Comparison of ENCODE assay signal across 27 cellular contexts in the genomic region with DNA sequence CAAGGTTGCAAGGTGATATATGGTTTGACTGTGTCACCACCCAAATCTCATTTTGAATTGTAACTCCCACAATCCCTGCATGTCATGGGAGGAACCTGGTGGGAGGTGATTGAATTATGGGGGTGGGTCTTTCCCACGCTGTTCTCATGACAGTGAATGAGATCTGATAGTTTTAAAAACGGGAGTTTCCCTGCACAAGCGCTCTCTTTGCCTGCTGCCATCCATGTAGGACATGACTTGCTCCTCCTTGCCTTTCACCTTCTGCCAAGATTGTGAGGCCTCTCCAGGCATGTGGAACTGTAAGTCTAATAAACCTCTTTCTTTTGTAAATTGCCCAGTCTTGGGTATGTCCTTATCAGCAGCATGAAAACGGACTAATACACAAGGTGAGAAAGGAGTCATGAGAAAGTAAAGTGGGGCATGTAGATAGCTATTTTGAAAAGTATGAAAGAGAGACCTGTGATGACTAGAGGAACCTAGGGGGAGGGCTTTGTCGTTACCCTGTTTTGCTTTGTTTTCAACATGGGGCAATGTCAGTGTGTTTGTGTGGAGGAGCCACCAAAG.
"Had no signal": no experiment of that assay in that cellular context is flagged by ENCODE, and none has a peak within 500 bp of the region (broad histone marks: within the 10 kb centered on the region; RNA-seq: fewer than 3 reads in every experiment).

No MANE protein-coding gene starts in this region.

- H3K4me3 ChIP-seq: gastrocnemius medialis, left lung, pancreas, smooth muscle cell, thoracic aorta, tibial nerve, upper lobe of left lung, uterus had no signal

- H3K27ac ChIP-seq: epithelial cell of prostate, left lung, pancreas, thoracic aorta, tibial nerve, upper lobe of left lung, uterus had no signal

- DNase-seq: central memory CD4-positive, alpha-beta T cell; cortex of kidney; effector CD4-positive, alpha-beta T cell; endodermal cell; foreskin fibroblast; gastrocnemius medialis; kidney; left lung; mesenchymal stem cell; naive thymus-derived CD8-positive, alpha-beta T cell; nephron progenitor cell; occipital lobe; pancreas; stimulated activated CD4-positive, alpha-beta T cell treated with anti-CD3 and anti-CD28 coated beads, Interleukin-12 subunit alpha, Interleukin-12 subunit beta, amount 100 ng/mL, for 4 hours; stimulated activated CD4-positive, alpha-beta T cell treated with anti-CD3 and anti-CD28 coated beads, Interleukin-1b, Interleukin-23, amount 100 ng/mL, for 48 hours; stimulated activated CD4-positive, alpha-beta T cell treated with anti-CD3 and anti-CD28 coated beads, Interleukin-4, amount 100 ng/mL, for 1 hour; stimulated activated CD8-positive, alpha-beta memory T cell treated with anti-CD3 and anti-CD28 coated beads, Interleukin-4, amount 100 ng/mL, for 48 hours; stimulated activated naive CD4-positive, alpha-beta T cell treated with Interleukin-2 at 50 U/mL for 16 hours; substantia nigra; upper lobe of left lung; uterus had no signal

- H3K4me3 Mint-ChIP-seq: endodermal cell; naive thymus-derived CD8-positive, alpha-beta T cell; nephron progenitor cell had no signal

- H3K27me3 Mint-ChIP-seq: naive thymus-derived CD8-positive, alpha-beta T cell had no signal

- H3K4me1 ChIP-seq: uterus had no signal

- H3K27ac Mint-ChIP-seq: endodermal cell, nephron progenitor cell had no signal

- H3K36me3 ChIP-seq: pancreas, thoracic aorta, uterus had no signal

- FAIRE-seq: kidney, pancreas had no signal

- H3K27me3 ChIP-seq: gastrocnemius medialis, left lung, pancreas, tibial nerve, upper lobe of left lung, uterus had no signal

- H3K9me3 Mint-ChIP-seq: endodermal cell; naive thymus-derived CD8-positive, alpha-beta T cell had no signal

- H3K4me2 ChIP-seq: smooth muscle cell had no signal

- H3K9me3 ChIP-seq: gastrocnemius medialis, left lung, pancreas, thoracic aorta, tibial nerve, upper lobe of left lung, uterus had no signal

- ATAC-seq: esophagus mucosa; gastrocnemius medialis; left lung; naive thymus-derived CD8-positive, alpha-beta T cell; pancreas; sciatic nerve had no signal
